ENCODE assay signal across 17 cellular contexts in genomic region chr22:26937213-26937612, GRCh38.
"Had no signal": no experiment of that assay in that cellular context is flagged by ENCODE, and none has a peak within 500 bp of the region (broad histone marks: within the 10 kb centered on the region; RNA-seq: fewer than 3 reads in every experiment).

No MANE protein-coding gene starts in this region.

- DNase-seq: activated CD4-positive, alpha-beta T cell treated with anti-CD3 and anti-CD28 coated beads, Interleukin-2, amount 50 U/mL, for 48 hours; activated gamma-delta T cell; activated T-cell treated with anti-CD3 and anti-CD28 coated beads, Interleukin-2, amount 50 U/mL, for 48 hours; amygdala; gastrocnemius medialis; heart right ventricle; islet precursor cell; mucosa of descending colon; psoas muscle; stimulated activated CD4-positive, alpha-beta T cell treated with anti-CD3 and anti-CD28 coated beads, Interleukin-2, amount 100 ng/mL, for 24 hours; stimulated activated naive CD4-positive, alpha-beta T cell treated with Interleukin-2 at 50 U/mL for 16 hours; trophoblast cell had no signal

- H3K4me3 Mint-ChIP-seq: activated naive CD8-positive, alpha-beta T cell; natural killer cell treated with Interleukin-12 subunit alpha and Interleukin-12 subunit beta and Interleukin-15 and Interleukin-18, amount 100 ng/mL, for 72 hours had no signal

- H3K27ac Mint-ChIP-seq: activated naive CD8-positive, alpha-beta T cell; natural killer cell treated with Interleukin-12 subunit alpha and Interleukin-12 subunit beta and Interleukin-15 and Interleukin-18, amount 100 ng/mL, for 72 hours had no signal

- H3K36me3 ChIP-seq: gastrocnemius medialis, heart right ventricle had no signal

- H3K4me1 ChIP-seq: gastrocnemius medialis, heart right ventricle, psoas muscle had no signal

- H3K9me3 ChIP-seq: gastrocnemius medialis, mucosa of descending colon, psoas muscle had no signal

- H3K27me3 Mint-ChIP-seq: activated naive CD8-positive, alpha-beta T cell had no signal

- ATAC-seq: activated CD4-positive, CD25-positive, alpha-beta regulatory T cell treated with anti-CD3 and anti-CD28 coated beads, Interleukin-2, amount 50 U/mL, for 24 hours; gastrocnemius medialis; heart right ventricle; left lobe of liver; mucosa of descending colon; natural killer cell treated with Interleukin-12 subunit alpha and Interleukin-12 subunit beta and Interleukin-15 and Interleukin-18, amount 100 ng/mL, for 72 hours; psoas muscle; sciatic nerve had no signal

- H3K4me3 ChIP-seq: gastrocnemius medialis, heart right ventricle, mucosa of descending colon, psoas muscle had no signal

- H3K27ac ChIP-seq: gastrocnemius medialis, heart right ventricle, psoas muscle had no signal
